ENCODE assay signal across 23 cellular contexts in the genomic region with DNA sequence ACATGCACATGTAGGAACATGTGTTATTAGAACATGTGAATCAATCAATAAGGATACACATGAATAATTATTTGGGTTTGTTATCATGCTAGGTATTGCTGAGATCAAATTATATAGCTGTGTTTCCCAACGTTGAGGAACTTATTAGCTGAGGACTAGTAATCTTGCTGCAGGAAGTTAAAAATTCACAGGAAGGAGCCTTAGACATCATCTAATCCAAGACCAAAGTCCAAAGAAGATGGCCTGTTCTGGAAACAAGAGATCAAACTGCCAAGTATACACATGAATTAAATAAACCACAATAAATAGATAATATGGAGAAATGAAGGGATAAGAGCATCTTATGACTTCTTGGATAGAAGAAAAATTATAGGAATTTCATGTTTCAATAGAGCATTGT.
"Had no signal": no experiment of that assay in that cellular context is flagged by ENCODE, and none has a peak within 500 bp of the region (broad histone marks: within the 10 kb centered on the region; RNA-seq: fewer than 3 reads in every experiment).

No MANE protein-coding gene starts in this region.

- DNase-seq: activated CD4-positive, alpha-beta memory T cell treated with anti-CD3 and anti-CD28 coated beads for 36 hours; activated CD4-positive, CD25-positive, alpha-beta regulatory T cell; activated CD8-positive, alpha-beta memory T cell treated with anti-CD3 and anti-CD28 coated beads for 24 hours; activated effector memory CD4-positive, alpha-beta T cell treated with anti-CD3 and anti-CD28 coated beads, Interleukin-2, amount 50 U/mL, for 16 hours; activated naive CD4-positive, alpha-beta T cell treated with Interleukin-2 at 50 U/mL for 16 hours; activated naive CD8-positive, alpha-beta T cell treated with anti-CD3 and anti-CD28 coated beads for 36 hours; activated T-cell treated with anti-CD3 and anti-CD28 coated beads, Interleukin-2, amount 50 U/mL, for 4 hours; MM.1S; NCI-H1105; NCI-H1436; NCI-H1694 treated with DMSO at 0.1 percent for 48 hours; NCI-H2029 treated with DMSO at 0.1 percent for 48 hours; NCI-H345; NCI-H510A; NK-92 treated with Interleukin-12 subunit alpha and Interleukin-12 subunit beta, amount 100 ng/mL, for 24 hours; OCI-M1; Peyer's patch; Right ventricle myocardium superior; SJCRH30; SK-N-SH had no signal

- H3K27ac ChIP-seq: KMS-11, Peyer's patch, RWPE1, SJCRH30 had no signal

- H3K27me3 Mint-ChIP-seq: activated CD4-positive, alpha-beta memory T cell treated with anti-CD3 and anti-CD28 coated beads for 36 hours; activated CD4-positive, alpha-beta T cell treated with anti-CD3 and anti-CD28 coated beads, Interleukin-2, amount 10 ng/mL, durations not matched to agents 7 days and 5 days; activated naive CD8-positive, alpha-beta T cell treated with anti-CD3 and anti-CD28 coated beads for 36 hours had no signal

- H3K9me2 ChIP-seq: SK-N-SH had no signal

- H3K9me3 Mint-ChIP-seq: activated CD4-positive, alpha-beta memory T cell treated with anti-CD3 and anti-CD28 coated beads for 36 hours; activated CD4-positive, alpha-beta T cell treated with anti-CD3 and anti-CD28 coated beads, Interleukin-2, amount 10 ng/mL, durations not matched to agents 7 days and 5 days; activated naive CD8-positive, alpha-beta T cell treated with anti-CD3 and anti-CD28 coated beads for 36 hours; activated T-cell treated with anti-CD3 and anti-CD28 coated beads, Interleukin-2, amount 50 U/mL, for 4 hours had no signal

- H3K4me3 ChIP-seq: Peyer's patch, SJCRH30 had no signal

- H3K36me3 ChIP-seq: Peyer's patch, SJCRH30 had no signal

- H3K9ac ChIP-seq: KMS-11, SK-N-SH had no signal

- H3K4me2 ChIP-seq: KMS-11, SK-N-SH had no signal

- H3K27me3 ChIP-seq: Peyer's patch, SJCRH30 had no signal

- H3K4me3 Mint-ChIP-seq: activated CD4-positive, alpha-beta memory T cell treated with anti-CD3 and anti-CD28 coated beads for 36 hours; activated CD4-positive, alpha-beta T cell treated with anti-CD3 and anti-CD28 coated beads, Interleukin-2, amount 10 ng/mL, durations not matched to agents 7 days and 5 days; activated naive CD8-positive, alpha-beta T cell treated with anti-CD3 and anti-CD28 coated beads for 36 hours; activated T-cell treated with anti-CD3 and anti-CD28 coated beads, Interleukin-2, amount 50 U/mL, for 4 hours had no signal

- H3K9me3 ChIP-seq: Peyer's patch, SJCRH30, SK-N-SH had no signal

- H3K27ac Mint-ChIP-seq: activated CD4-positive, alpha-beta memory T cell treated with anti-CD3 and anti-CD28 coated beads for 36 hours; activated CD4-positive, alpha-beta T cell treated with anti-CD3 and anti-CD28 coated beads, Interleukin-2, amount 10 ng/mL, durations not matched to agents 7 days and 5 days; activated naive CD8-positive, alpha-beta T cell treated with anti-CD3 and anti-CD28 coated beads for 36 hours had no signal
